In genomic region chr6:8203337-8203736, GRCh38 we compare ENCODE assay signal across 22 cellular contexts.
"Had no signal": no experiment of that assay in that cellular context is flagged by ENCODE, and none has a peak within 500 bp of the region (broad histone marks: within the 10 kb centered on the region; RNA-seq: fewer than 3 reads in every experiment).

No MANE protein-coding gene starts in this region.

- H3K9me3 ChIP-seq: colonic mucosa, esophagus muscularis mucosa, gastroesophageal sphincter, heart left ventricle, left lung, lower lobe of right lung had no signal

- H3K4me2 ChIP-seq: hepatocyte had no signal

- H3K36me3 ChIP-seq: colonic mucosa, esophagus muscularis mucosa, gastroesophageal sphincter, heart left ventricle, left lung, lower lobe of right lung had no signal

- H3K4me3 ChIP-seq: colonic mucosa, esophagus muscularis mucosa, gastroesophageal sphincter, heart left ventricle, hepatocyte, left lung, lower lobe of right lung had no signal

- H3K79me2 ChIP-seq: hepatocyte had no signal

- H2AFZ ChIP-seq: hepatocyte had no signal

- H3K27ac ChIP-seq: colonic mucosa, esophagus muscularis mucosa, foreskin keratinocyte, gastroesophageal sphincter, heart left ventricle, hepatocyte, left lung, lower lobe of right lung had no signal

- DNase-seq: colonic mucosa; cortex of kidney; effector CD8-positive, alpha-beta T cell; effector memory CD8-positive, alpha-beta T cell; endodermal cell; heart left ventricle; hypothalamus; immature natural killer cell; islet precursor cell; kidney; kidney glomerular epithelial cell; left colon; left lung; left ventricle myocardium superior; lower lobe of right lung; mesenchymal stem cell; midbrain; naive thymus-derived CD4-positive, alpha-beta T cell had no signal

- H3K27me3 ChIP-seq: colonic mucosa, foreskin keratinocyte, hepatocyte had no signal

- H3K4me1 ChIP-seq: colonic mucosa, esophagus muscularis mucosa, foreskin keratinocyte, gastroesophageal sphincter, heart left ventricle, left lung, lower lobe of right lung had no signal
